In the genomic region with DNA sequence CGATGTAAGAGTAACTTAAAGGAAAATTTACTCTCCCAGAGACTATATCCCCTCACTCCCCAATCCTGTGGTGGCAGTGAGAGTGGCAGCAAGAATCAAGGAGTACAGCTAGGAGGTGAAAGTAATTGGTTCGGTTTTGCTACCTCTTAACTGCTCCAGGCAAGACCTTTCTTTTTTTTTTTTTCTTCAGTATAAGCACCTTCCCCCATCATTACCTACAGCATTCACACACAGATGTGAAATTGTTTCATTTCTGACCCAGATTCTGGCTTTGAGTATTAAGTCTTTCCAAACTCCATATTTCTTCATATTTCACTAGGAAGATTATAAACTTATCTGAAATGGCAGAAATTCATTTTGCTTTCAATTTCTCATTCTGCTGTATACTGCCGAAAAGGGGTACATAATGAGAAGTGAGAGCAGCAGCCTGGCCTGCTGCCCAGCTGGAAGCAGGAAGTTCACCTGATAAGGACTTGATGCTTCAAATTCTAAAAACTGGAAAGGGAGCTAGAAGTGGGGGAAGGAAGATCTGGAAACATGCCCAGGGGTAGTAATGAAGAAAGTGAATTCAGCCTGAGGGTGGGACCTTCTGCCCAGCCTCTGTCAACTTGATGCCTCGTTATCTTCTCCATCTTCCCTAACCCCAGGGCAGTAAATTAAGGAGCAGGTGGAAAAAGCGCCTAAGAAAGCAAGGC, we compare ENCODE assay signal across 1 cellular context.
TF ChIP-seq lines count a peak whose summit lies in the region.

No MANE protein-coding gene starts in this region.

TF ChIP-seq in HepG2, 621 proteins besides CTCF, POLR2A, EP300 and RAD21:
- TF ChIP-seq, protein P1, sequence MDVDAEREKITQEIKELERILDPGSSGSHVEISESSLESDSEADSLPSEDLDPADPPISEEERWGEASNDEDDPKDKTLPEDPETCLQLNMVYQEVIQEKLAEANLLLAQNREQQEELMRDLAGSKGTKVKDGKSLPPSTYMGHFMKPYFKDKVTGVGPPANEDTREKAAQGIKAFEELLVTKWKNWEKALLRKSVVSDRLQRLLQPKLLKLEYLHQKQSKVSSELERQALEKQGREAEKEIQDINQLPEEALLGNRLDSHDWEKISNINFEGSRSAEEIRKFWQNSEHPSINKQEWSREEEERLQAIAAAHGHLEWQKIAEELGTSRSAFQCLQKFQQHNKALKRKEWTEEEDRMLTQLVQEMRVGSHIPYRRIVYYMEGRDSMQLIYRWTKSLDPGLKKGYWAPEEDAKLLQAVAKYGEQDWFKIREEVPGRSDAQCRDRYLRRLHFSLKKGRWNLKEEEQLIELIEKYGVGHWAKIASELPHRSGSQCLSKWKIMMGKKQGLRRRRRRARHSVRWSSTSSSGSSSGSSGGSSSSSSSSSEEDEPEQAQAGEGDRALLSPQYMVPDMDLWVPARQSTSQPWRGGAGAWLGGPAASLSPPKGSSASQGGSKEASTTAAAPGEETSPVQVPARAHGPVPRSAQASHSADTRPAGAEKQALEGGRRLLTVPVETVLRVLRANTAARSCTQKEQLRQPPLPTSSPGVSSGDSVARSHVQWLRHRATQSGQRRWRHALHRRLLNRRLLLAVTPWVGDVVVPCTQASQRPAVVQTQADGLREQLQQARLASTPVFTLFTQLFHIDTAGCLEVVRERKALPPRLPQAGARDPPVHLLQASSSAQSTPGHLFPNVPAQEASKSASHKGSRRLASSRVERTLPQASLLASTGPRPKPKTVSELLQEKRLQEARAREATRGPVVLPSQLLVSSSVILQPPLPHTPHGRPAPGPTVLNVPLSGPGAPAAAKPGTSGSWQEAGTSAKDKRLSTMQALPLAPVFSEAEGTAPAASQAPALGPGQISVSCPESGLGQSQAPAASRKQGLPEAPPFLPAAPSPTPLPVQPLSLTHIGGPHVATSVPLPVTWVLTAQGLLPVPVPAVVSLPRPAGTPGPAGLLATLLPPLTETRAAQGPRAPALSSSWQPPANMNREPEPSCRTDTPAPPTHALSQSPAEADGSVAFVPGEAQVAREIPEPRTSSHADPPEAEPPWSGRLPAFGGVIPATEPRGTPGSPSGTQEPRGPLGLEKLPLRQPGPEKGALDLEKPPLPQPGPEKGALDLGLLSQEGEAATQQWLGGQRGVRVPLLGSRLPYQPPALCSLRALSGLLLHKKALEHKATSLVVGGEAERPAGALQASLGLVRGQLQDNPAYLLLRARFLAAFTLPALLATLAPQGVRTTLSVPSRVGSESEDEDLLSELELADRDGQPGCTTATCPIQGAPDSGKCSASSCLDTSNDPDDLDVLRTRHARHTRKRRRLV (CRISPR knock-in tag; IDR thresholded peaks at IDR 0.05): no peak
- TF ChIP-seq RXRA (CRISPR knock-in tag; IDR thresholded peaks at IDR 0.05): no peak
- TF ChIP-seq ZNF737 (CRISPR knock-in tag; IDR thresholded peaks at IDR 0.05; ENCODE audit: borderline replicate concordance): no peak
- no peak for TF ChIP-seq ZNF121 (CRISPR knock-in tag; IDR thresholded peaks at IDR 0.05)
- no peak for TF ChIP-seq ZMYM4 (CRISPR knock-in tag; IDR thresholded peaks at IDR 0.05)
